10 cellular contexts compared by ENCODE assay signal in genomic region chr2:25473758-25474335, GRCh38.
DNase-seq lines count a peak whose midpoint lies in the region; TF ChIP-seq lines count a peak whose summit lies in the region.
"Had no signal": no experiment of that assay in that cellular context is flagged by ENCODE, and none has a peak within 500 bp of the region (broad histone marks: within the 10 kb centered on the region; RNA-seq: fewer than 3 reads in every experiment).

No MANE protein-coding gene starts in this region.

- TF ChIP-seq CTCF in parathyroid adenoma (IDR thresholded peaks at IDR 0.05) (no peak), GM10266 (IDR thresholded peaks at IDR 0.05; ENCODE audit: control insufficient read depth, insufficient read depth, low read depth, missing control alignments) (no peak), prostate gland (IDR thresholded peaks at IDR 0.05) (no peak)

- H3K9me3 ChIP-seq in parathyroid adenoma (ENCODE audit: control insufficient read depth, low read length) (no peaks in the 10 kb centered on the region), prostate gland (no peaks in the 10 kb centered on the region)

- H2AFZ ChIP-seq in parathyroid adenoma, result no peak overlapping the region

- intact Hi-C loops in prostate gland (cut with DNase I), result no loop called here

- H3K4me3 ChIP-seq in parathyroid adenoma (ENCODE audit: low read depth, low read length), result no peak overlapping the region
- H3K4me3 ChIP-seq in prostate gland, result no peak overlapping the region
- H3K4me3 ChIP-seq: spleen had no signal

- TF ChIP-seq POLR2A in prostate gland (IDR thresholded peaks at IDR 0.05), result no peak

- H3K27ac ChIP-seq in parathyroid adenoma (no peak overlapping the region), prostate gland (no peak overlapping the region)
- H3K27ac ChIP-seq: 22Rv1, spleen had no signal

- peak overlapping the region; percentile 27 for H3K4me2 ChIP-seq in parathyroid adenoma (ENCODE audit: low read length)

- H3K79me2 ChIP-seq in parathyroid adenoma, result no peaks in the 10 kb centered on the region

- H3K27me3 ChIP-seq in parathyroid adenoma (ENCODE audit: control insufficient read depth, insufficient read depth, low read length) (no peaks in the 10 kb centered on the region), prostate gland (replicated peaks; ENCODE audit: insufficient read depth) (no peaks in the 10 kb centered on the region)
- H3K27me3 ChIP-seq: spleen had no signal

- H3K9ac ChIP-seq in parathyroid adenoma, result no peak overlapping the region

- 49% methylated on average over 12 of the region's 12 CpGs for WGBS in prostate gland

- H3K4me1 ChIP-seq in parathyroid adenoma (no peaks in the 10 kb centered on the region), prostate gland (replicated peaks) (no peaks in the 10 kb centered on the region)
- H3K4me1 ChIP-seq: spleen had no signal

- DNase-seq in NCI-H1417 (lab: John Stamatoyannopoulos, UW), result peak; percentile 13 to 87 (median 70)
- no peak for DNase-seq in NCI-H1417 treated with DMSO at 0.1 percent for 48 hours (lab: John Stamatoyannopoulos, UW)
- peak; percentile 89 for DNase-seq in NCI-H345 (lab: John Stamatoyannopoulos, UW)
- DNase-seq in cortex of kidney (lab: John Stamatoyannopoulos, UW), result peak; percentile 14
- DNase-seq in stimulated activated CD4-positive, alpha-beta T cell treated with anti-CD3 and anti-CD28 coated beads, Interleukin-4, amount 100 ng/mL, for 4 hours, result no peak
- no peak for DNase-seq in GM10266 (ENCODE audit: extremely low spot score)
- DNase-seq in prostate gland (ENCODE audit: low spot score), result no peak
- DNase-seq: spleen had no signal

- H3K36me3 ChIP-seq in parathyroid adenoma (ENCODE audit: control insufficient read depth, insufficient read depth, low read length), result no peaks in the 10 kb centered on the region
- no peaks in the 10 kb centered on the region for H3K36me3 ChIP-seq in prostate gland

Comparison
In these comparisons a context has a peak if more than half of its experiments do, and no peak if none do; other contexts are left out.
1. DNase-seq: peak in NCI-H1417 (3 of 3), NCI-H345 (single experiment) and cortex of kidney (single experiment); none in NCI-H1417 treated with DMSO at 0.1 percent for 48 hours (single experiment), stimulated activated CD4-positive, alpha-beta T cell treated with anti-CD3 and anti-CD28 coated beads, Interleukin-4, amount 100 ng/mL, for 4 hours (0 of 2), GM10266 (single experiment) and prostate gland (single experiment).